9 cellular contexts compared by ENCODE assay signal in genomic region chr4:158624889-158625478, GRCh38. TPM values are rescaled to one million over a fixed set of nuclear protein-coding genes. Genes with fewer than 3 reads are reported as not detected.
DNase-seq lines count a peak whose midpoint lies in the region; ATAC-seq and TF ChIP-seq lines count a peak whose summit lies in the region.
"Had no signal": no experiment of that assay in that cellular context is flagged by ENCODE, and none has a peak within 500 bp of the region (broad histone marks: within the 10 kb centered on the region; RNA-seq: fewer than 3 reads in every experiment).

No MANE protein-coding gene starts in this region.

- H3K4me1 ChIP-seq in CD8-positive, alpha-beta T cell (ENCODE audit: insufficient read depth, low read length), result no peaks in the 10 kb centered on the region
- peaks cover 0 to 4% of the 10 kb centered on the region in 2 donors for H3K4me1 ChIP-seq in ascending aorta
- no peaks in the 10 kb centered on the region for H3K4me1 ChIP-seq in suprapubic skin

- TF ChIP-seq CTCF in CD8-positive, alpha-beta T cell (IDR thresholded peaks at IDR 0.05), result peak; percentile 44
- TF ChIP-seq CTCF in ascending aorta (IDR thresholded peaks at IDR 0.05), result peak; percentile 68 to 73 (median 72)
- peak; percentile 50 to 77 for TF ChIP-seq CTCF in suprapubic skin (IDR thresholded peaks at IDR 0.05)

- ATAC-seq in CD8-positive, alpha-beta T cell, result no peak
- ATAC-seq in GM19043 (IDR thresholded peaks at IDR 0.05; ENCODE audit: low read depth, unreplicated experiment) (peak; percentile 94), HG03103 (IDR thresholded peaks at IDR 0.05; ENCODE audit: low read depth, unreplicated experiment) (peak; percentile 90)

- intact Hi-C loops in CD8-positive, alpha-beta T cell (cut with DNase I, micrococcal nuclease), result loop anchor here (5.0 to 10.0 kb wide), 2 partner anchors 370 to 633 kb away; no protein-coding TSS in a partner anchor
- intact Hi-C loops in ascending aorta (cut with DNase I), result loop anchor here (1.0 to 10.0 kb wide), 4 partner anchors 46 to 633 kb away; partner anchors contain the start of genes C4orf46 and GASK1B

- H3K9me3 Mint-ChIP-seq in CD8-positive, alpha-beta T cell, result no peaks in the 10 kb centered on the region
- H3K9me3 Mint-ChIP-seq: T-helper 1 cell treated with Interleukin-12 subunit alpha and Interleukin-12 subunit beta and Interleukin-4 antibody, amounts not matched to agents 30 μg/mL and 1 μg/mL, for 36 hours had no signal

- H3K4me1 Mint-ChIP-seq in CD8-positive, alpha-beta T cell (ENCODE audit: low read depth), result no peaks in the 10 kb centered on the region

- CTCF ChIA-PET in CD8-positive, alpha-beta T cell (lab: Charles Lee), result interaction anchor here (1.2 kb wide), 1 partner anchor 17 kb away, joined by 3 read pairs; no protein-coding TSS in a partner anchor

- TF ChIP-seq POLR2A in suprapubic skin (IDR thresholded peaks at IDR 0.05), result no peak

- no peak overlapping the region for H3K27ac ChIP-seq in CD8-positive, alpha-beta T cell (ENCODE audit: low read depth, low read length)
- H3K27ac ChIP-seq in ascending aorta (peak overlapping the region; percentile 30 to 70), suprapubic skin (no peak overlapping the region)

- no peak overlapping the region for H3K4me3 Mint-ChIP-seq in CD8-positive, alpha-beta T cell
- H3K4me3 Mint-ChIP-seq: T-helper 1 cell treated with Interleukin-12 subunit alpha and Interleukin-12 subunit beta and Interleukin-4 antibody, amounts not matched to agents 30 μg/mL and 1 μg/mL, for 36 hours had no signal

- no peak for TF ChIP-seq EP300 in suprapubic skin (IDR thresholded peaks at IDR 0.05)

- H3K27me3 Mint-ChIP-seq in CD8-positive, alpha-beta T cell (ENCODE audit: low read depth), result peaks cover 11% of the 10 kb centered on the region

- no peaks in the 10 kb centered on the region for H3K36me3 Mint-ChIP-seq in CD8-positive, alpha-beta T cell

- POLR2A ChIA-PET in CD8-positive, alpha-beta T cell (lab: Charles Lee), result no interaction called here

- H3K36me3 ChIP-seq in CD8-positive, alpha-beta T cell (ENCODE audit: insufficient read depth, low read length), result no peaks in the 10 kb centered on the region
- H3K36me3 ChIP-seq in ascending aorta (no peaks in the 10 kb centered on the region), suprapubic skin (no peaks in the 10 kb centered on the region)

- WGBS in suprapubic skin, result 22% methylated on average over 3 of the region's 3 CpGs

- H3K4me3 ChIP-seq in CD8-positive, alpha-beta T cell (ENCODE audit: low read depth, low read length), result no peak overlapping the region
- H3K4me3 ChIP-seq in ascending aorta, result peak overlapping the region in 1 of 2 donors; percentile 37
- no peak overlapping the region for H3K4me3 ChIP-seq in suprapubic skin

- DNase-seq in CD8-positive, alpha-beta T cell, result no peak
- peak; percentile 1 for DNase-seq in NCI-H2171 (lab: John Stamatoyannopoulos, UW)
- DNase-seq in ascending aorta (ENCODE audit: low spot score in 2 of 2), result no peak
- DNase-seq in iPS DF 19.7 (ENCODE audit: low read depth, low spot score), result peak; percentile 28
- DNase-seq in suprapubic skin (ENCODE audit: low spot score in 2 of 2), result no peak
- no peak for DNase-seq in cerebellar nuclear complex (lab: John Stamatoyannopoulos, UW)

- no peaks in the 10 kb centered on the region for H3K9me3 ChIP-seq in CD8-positive, alpha-beta T cell (ENCODE audit: low read length)
- H3K9me3 ChIP-seq in ascending aorta, result no peaks in the 10 kb centered on the region
- H3K9me3 ChIP-seq in suprapubic skin, result no peaks in the 10 kb centered on the region

- no peaks in the 10 kb centered on the region for H3K27me3 ChIP-seq in CD8-positive, alpha-beta T cell (ENCODE audit: insufficient read depth, low read length)
- H3K27me3 ChIP-seq in ascending aorta, result no peaks in the 10 kb centered on the region
- H3K27me3 ChIP-seq in suprapubic skin, result no peaks in the 10 kb centered on the region

- no peak overlapping the region for H3K27ac Mint-ChIP-seq in CD8-positive, alpha-beta T cell
- H3K27ac Mint-ChIP-seq: T-helper 1 cell treated with Interleukin-12 subunit alpha and Interleukin-12 subunit beta and Interleukin-4 antibody, amounts not matched to agents 30 μg/mL and 1 μg/mL, for 36 hours had no signal

RNA-seq across cellular contexts. Expression of gene C4orf46, which starts 46.7 kb away (rescaled TPM):
- total RNA-seq in CD8-positive, alpha-beta T cell, result 1 to 10 TPM; 3.9 to 4.5 TPM
- total RNA-seq in ascending aorta, result 0.75 TPM
- total RNA-seq in suprapubic skin, result 1 to 10 TPM; 2.8 to 3.7 (median 3.2) TPM

RNA-seq across cellular contexts. Expression of gene ETFDH, which starts 47.1 kb away (rescaled TPM):
- 10 to 100 TPM; 13.4 to 16.7 TPM for total RNA-seq in CD8-positive, alpha-beta T cell
- total RNA-seq in ascending aorta (1.4 TPM), suprapubic skin (100 to 1,000 TPM in 1 of 4 donors, 10 to 100 TPM in 3; 44.9 to 204 (median 50.3) TPM)

Comparison
In these comparisons a context has a peak if more than half of its experiments do, and no peak if none do; other contexts are left out.
1. DNase-seq: peak in NCI-H2171 (single experiment) and iPS DF 19.7 (single experiment); none in CD8-positive, alpha-beta T cell (0 of 7), ascending aorta (0 of 2), suprapubic skin (0 of 2) and cerebellar nuclear complex (0 of 2).
2. H3K27ac ChIP-seq: peak in ascending aorta (2 of 2); none in CD8-positive, alpha-beta T cell (single experiment) and suprapubic skin (single experiment).
3. Peak in every context shown above with its lines, with median percentiles within 50 percentile points of each other: CTCF ChIP-seq.